Comparison of ENCODE assay signal across 31 cellular contexts in genomic region chr7:155431711-155432110, GRCh38. TPM values are rescaled to one million over a fixed set of nuclear protein-coding genes. Genes with fewer than 3 reads are reported as not detected.
"Had no signal": no experiment of that assay in that cellular context is flagged by ENCODE, and none has a peak within 500 bp of the region (broad histone marks: within the 10 kb centered on the region; RNA-seq: fewer than 3 reads in every experiment).

No MANE protein-coding gene starts in this region.

- H3K9me3 ChIP-seq: heart left ventricle, left lung, neutrophil, prostate gland, right lobe of liver, testis, thyroid gland, transverse colon, upper lobe of left lung, vagina had no signal

- H3K4me2 ChIP-seq: hepatocyte, smooth muscle cell had no signal

- H3K27ac Mint-ChIP-seq: memory B cell; naive thymus-derived CD8-positive, alpha-beta T cell; nephron; stimulated activated naive B cell treated with anti-CD40 and anti-IgM and Interleukin-4, amounts not matched to agents 10 μg/mL and 1 μg/mL and 100 μg/mL, for 72 hours had no signal

- H3K36me3 ChIP-seq: heart left ventricle, left lung, neutrophil, prostate gland, right lobe of liver, stomach, thyroid gland, transverse colon, upper lobe of left lung, vagina had no signal

- H3K4me3 ChIP-seq: heart left ventricle, hepatocyte, left lung, prostate gland, right lobe of liver, smooth muscle cell, stomach, testis, thyroid gland, transverse colon, upper lobe of left lung, vagina had no signal

- H3K27ac ChIP-seq: heart left ventricle, hepatocyte, left lung, neutrophil, parathyroid adenoma, prostate gland, right lobe of liver, stomach, testis, thyroid gland, transverse colon, upper lobe of left lung, vagina had no signal

- H3K27me3 ChIP-seq: right lobe of liver, testis, thyroid gland, upper lobe of left lung, vagina had no signal

- H3K4me3 Mint-ChIP-seq: memory B cell; naive thymus-derived CD8-positive, alpha-beta T cell; nephron; neural crest cell; stimulated activated naive B cell treated with anti-CD40 and anti-IgM and Interleukin-4, amounts not matched to agents 10 μg/mL and 1 μg/mL and 100 μg/mL, for 72 hours had no signal

- H3K9ac ChIP-seq: parathyroid adenoma had no signal

- H3K4me1 ChIP-seq: heart left ventricle, left lung, parathyroid adenoma, prostate gland, right lobe of liver, stomach, testis, thyroid gland, transverse colon, upper lobe of left lung, vagina had no signal

- H3K36me3 Mint-ChIP-seq: naive thymus-derived CD8-positive, alpha-beta T cell; stimulated activated naive B cell treated with anti-CD40 and anti-IgM and Interleukin-4, amounts not matched to agents 10 μg/mL and 1 μg/mL and 100 μg/mL, for 72 hours had no signal

- H2AFZ ChIP-seq: hepatocyte, parathyroid adenoma had no signal

- H3K4me1 Mint-ChIP-seq: nephron; neural crest cell; stimulated activated naive B cell treated with anti-CD40 and anti-IgM and Interleukin-4, amounts not matched to agents 10 μg/mL and 1 μg/mL and 100 μg/mL, for 72 hours had no signal

- DNase-seq: glutamatergic neuron; left colon; midbrain; naive thymus-derived CD8-positive, alpha-beta T cell; occipital lobe; stimulated activated CD4-positive, alpha-beta T cell treated with anti-CD3 and anti-CD28 coated beads, Interleukin-12 subunit alpha, Interleukin-12 subunit beta, amount 100 ng/mL, for 4 hours; stimulated activated CD4-positive, alpha-beta T cell treated with anti-CD3 and anti-CD28 coated beads, Interleukin-15, amount 100 ng/mL, for 24 hours; stimulated activated CD4-positive, alpha-beta T cell treated with anti-CD3 and anti-CD28 coated beads, Interleukin-2, amount 100 ng/mL, for 24 hours; stimulated activated CD4-positive, alpha-beta T cell treated with anti-CD3 and anti-CD28 coated beads, Interleukin-4, amount 100 ng/mL, for 1 hour; stimulated activated naive B cell treated with anti-CD40 and anti-IgM and Interleukin-4, amounts not matched to agents 10 μg/mL and 1 μg/mL and 100 μg/mL, for 72 hours; stimulated activated naive CD8-positive, alpha-beta T cell treated with anti-CD3 and anti-CD28 coated beads, Interleukin-15, Interleukin-2, amounts not matched to agents 100 U/mL and 50 U/mL, for 24 hours; stomach; testis; thyroid gland; transverse colon; upper lobe of left lung had no signal

- ATAC-seq: heart left ventricle; left colon; left lung; naive thymus-derived CD8-positive, alpha-beta T cell; right lobe of liver; stimulated activated naive B cell treated with anti-CD40 and anti-IgM and Interleukin-4, amounts not matched to agents 10 μg/mL and 1 μg/mL and 100 μg/mL, for 72 hours; stimulated activated naive CD8-positive, alpha-beta T cell treated with anti-CD3 and anti-CD28 coated beads, Interleukin-15, Interleukin-2, amounts not matched to agents 100 U/mL and 50 U/mL, for 24 hours had no signal

RNA-seq across cellular contexts. Expression of gene EN2, which starts 26.2 kb away (rescaled TPM):
- total RNA-seq: hepatocyte; left colon; left lung; lung microvascular endothelial cell; mucosa of gallbladder; naive thymus-derived CD8-positive, alpha-beta T cell; occipital lobe; right lobe of liver; smooth muscle cell; stomach; transverse colon; upper lobe of left lung; urinary bladder had no signal
- polyA plus RNA-seq: naive thymus-derived CD8-positive, alpha-beta T cell; smooth muscle cell had no signal
